Comparison of ENCODE assay signal across 8 cellular contexts in genomic region chr6:130018830-130019795, GRCh38. TPM values are rescaled to one million over a fixed set of nuclear protein-coding genes. Genes with fewer than 3 reads are reported as not detected.
A peak's percentile ranks its signal among the peaks of the same experiment; 100 is the strongest.
DNase-seq lines count a peak whose midpoint lies in the region; ATAC-seq, FAIRE-seq and TF ChIP-seq lines count a peak whose summit lies in the region.

No MANE protein-coding gene starts in this region.

- peak overlapping the region; percentile 100 for H3K4me3 Mint-ChIP-seq in T-cell

- FAIRE-seq in H54 (lab: Jason Lieb, UNC): no peak

- no peaks in the 10 kb centered on the region for H3K9me3 Mint-ChIP-seq in T-cell

- TF ChIP-seq POLR2A in GM19193 (IDR thresholded peaks at IDR 0.05; ENCODE audit: extremely low read depth, insufficient read depth, insufficient read length) (peak; percentile 23), H54 (IDR thresholded peaks at IDR 0.05; ENCODE audit: low read depth, low read length) (no peak)

- H3K27ac Mint-ChIP-seq in T-cell: peak overlapping the region; percentile 99

- H3K36me3 Mint-ChIP-seq in T-cell: peaks cover 7% of the 10 kb centered on the region

- no peak for TF ChIP-seq CTCF in AG09309 (IDR thresholded peaks at IDR 0.05; ENCODE audit: control insufficient read depth, insufficient read depth, low read depth, low read length, missing control alignments)
- TF ChIP-seq CTCF in astrocyte of the cerebellum (IDR thresholded peaks at IDR 0.05; ENCODE audit: low read depth, low read length, missing control alignments): no peak

- POLR2A ChIA-PET in T-cell (lab: Charles Lee): interaction anchor here in 1 of 2 donors (0.7 kb wide), 1 partner anchor 759 kb away, joined by 3 read pairs; no protein-coding TSS in a partner anchor

- in situ Hi-C loops in astrocyte of the cerebellum (cut with HindIII; ENCODE audit: low sequenced_read_pairs): no loop called here

- H3K27me3 Mint-ChIP-seq in T-cell: no peaks in the 10 kb centered on the region

- CTCF ChIA-PET in T-cell (lab: Charles Lee): interaction anchor here in 1 of 2 donors (0.6 to 1.3 kb wide), 2 partner anchors 9 to 81 kb away, joined by 3 to 4 read pairs; no protein-coding TSS in a partner anchor

- DNase-seq in AG09309 (ENCODE audit: low read depth) (no peak), T-cell (peak in 32 of 34 experiments; percentile 1 to 48 (median 26)), astrocyte of the cerebellum (ENCODE audit: low read depth) (no peak), hypothalamus (lab: John Stamatoyannopoulos, UW) (peak in 32 of 51 donors; percentile 1 to 45 (median 11)), retina (peak; percentile 87), H54 (ENCODE audit: insufficient read length, low spot score) (no peak)

- peak overlapping the region; percentile 95 for H3K4me3 ChIP-seq in AG09309 (ENCODE audit: control insufficient read depth, low read depth, low read length)
- H3K4me3 ChIP-seq in astrocyte of the cerebellum (ENCODE audit: low read depth, low read length): peak overlapping the region; percentile 96

- peaks cover 25 to 33% (median 31%) of the 10 kb centered on the region in 3 donors for H3K4me1 Mint-ChIP-seq in T-cell

- ATAC-seq in HG03460 (IDR thresholded peaks at IDR 0.05; ENCODE audit: unreplicated experiment) (peak; percentile 23), T-cell (replicated peaks in 1 of 4) (peak; percentile 28 to 42 (median 34))

RNA-seq across cellular contexts. Expression of gene L3MBTL3, which starts 0.7 kb away (rescaled TPM):
- 10 to 100 TPM; 22.5 to 52.8 (median 30.4) TPM for total RNA-seq in T-cell

Comparison
In these comparisons a context has a peak if more than half of its experiments do, and no peak if none do; other contexts are left out.
1. DNase-seq: peak in T-cell (32 of 34), hypothalamus (32 of 51) and retina (single experiment); none in AG09309 (single experiment), astrocyte of the cerebellum (single experiment) and H54 (single experiment).